Comparison of ENCODE assay signal across 10 cellular contexts in genomic region chr9:137034039-137034708, GRCh38. TPM values are rescaled to one million over a fixed set of nuclear protein-coding genes. Genes with fewer than 3 reads are reported as not detected.
DNase-seq lines count a peak whose midpoint lies in the region; ATAC-seq and TF ChIP-seq lines count a peak whose summit lies in the region.
"Had no signal": no experiment of that assay in that cellular context is flagged by ENCODE, and none has a peak within 500 bp of the region (broad histone marks: within the 10 kb centered on the region; RNA-seq: fewer than 3 reads in every experiment).

No MANE protein-coding gene starts in this region.

- no peak for DNase-seq in CD4-positive, alpha-beta memory T cell
- DNase-seq in UCSD-AML1 (lab: John Stamatoyannopoulos, UW; ENCODE audit: unreplicated experiment) (peak; percentile 47), mucosa of descending colon (peak in 2 of 3 donors; percentile 69 to 85), foreskin fibroblast (no peak), HFFc6 (no peak), NCI-H510A (lab: John Stamatoyannopoulos, UW) (no peak)

- peak overlapping the region; percentile 74 to 95 (median 80) for H3K4me3 Mint-ChIP-seq in CD4-positive, alpha-beta memory T cell
- no peak overlapping the region for H3K4me3 Mint-ChIP-seq in HFFc6

- ATAC-seq in GM21447 (IDR thresholded peaks at IDR 0.05; ENCODE audit: unreplicated experiment) (peak; percentile 2), mucosa of descending colon (peak; percentile 64)

- peak overlapping the region; percentile 80 to 93 (median 86) for H3K27ac Mint-ChIP-seq in CD4-positive, alpha-beta memory T cell
- H3K27ac Mint-ChIP-seq in HFFc6 = no peak overlapping the region

- H3K9me3 Mint-ChIP-seq in CD4-positive, alpha-beta memory T cell = no peaks in the 10 kb centered on the region
- no peaks in the 10 kb centered on the region for H3K9me3 Mint-ChIP-seq in HFFc6

- no peak for TF ChIP-seq CTCF in mucosa of descending colon (IDR thresholded peaks at IDR 0.05)
- no peak for TF ChIP-seq CTCF in foreskin fibroblast (IDR thresholded peaks at IDR 0.05; ENCODE audit: low read depth, low read length)
- no peak for TF ChIP-seq CTCF in HFFc6 (IDR thresholded peaks at IDR 0.05)

- no peaks in the 10 kb centered on the region for H3K27me3 Mint-ChIP-seq in CD4-positive, alpha-beta memory T cell
- H3K27me3 Mint-ChIP-seq in HFFc6 (ENCODE audit: insufficient read depth) = no peaks in the 10 kb centered on the region; the same call in 1 of the 2 replicates

- intact Hi-C loops in CD4-positive, alpha-beta memory T cell (cut with micrococcal nuclease) = no loop called here
- intact Hi-C loops in mucosa of descending colon (cut with DNase I, micrococcal nuclease) = loop anchor here in 1 of 2 donors (5.0 kb wide), 1 partner anchor 252 kb away; no protein-coding TSS in a partner anchor

- H3K4me1 ChIP-seq in CD4-positive, alpha-beta memory T cell (ENCODE audit: insufficient read depth, low read length) = peaks cover 60% of the 10 kb centered on the region
- peaks cover 30% of the 10 kb centered on the region for H3K4me1 ChIP-seq in mucosa of descending colon (ENCODE audit: low read depth)

- H3K36me3 ChIP-seq in CD4-positive, alpha-beta memory T cell (ENCODE audit: insufficient read depth, low read length) = no peaks in the 10 kb centered on the region
- no peaks in the 10 kb centered on the region for H3K36me3 ChIP-seq in mucosa of descending colon (ENCODE audit: low read depth)

- H3K27me3 ChIP-seq in CD4-positive, alpha-beta memory T cell (ENCODE audit: insufficient read depth, low read length) = no peaks in the 10 kb centered on the region

- peak overlapping the region; percentile 34 to 42 for H3K4me3 ChIP-seq in CD4-positive, alpha-beta memory T cell (ENCODE audit: low read length in 2 of 2)
- H3K4me3 ChIP-seq in mucosa of descending colon (no peak overlapping the region), foreskin fibroblast (ENCODE audit: low read depth in 1 of 2, low read length in 2 of 2) (no peak overlapping the region)

- H3K9me3 ChIP-seq in CD4-positive, alpha-beta memory T cell (ENCODE audit: control insufficient read depth in 1 of 2, low read length in 2 of 2) = no peaks in the 10 kb centered on the region
- H3K9me3 ChIP-seq in mucosa of descending colon = no peaks in the 10 kb centered on the region
- H3K9me3 ChIP-seq: gastroesophageal sphincter had no signal

- CTCF ChIA-PET in CD4-positive, alpha-beta memory T cell (lab: Charles Lee; ENCODE audit: partially characterized antibody) = interaction anchor here (0.6 to 4.3 kb wide), 35 partner anchors 9 to 516 kb away, joined by 3 to 84 read pairs (median 8); partner anchors contain the start of genes AJM1, C8G, CLIC3 and FBXW5

- H3K27ac ChIP-seq in CD4-positive, alpha-beta memory T cell (ENCODE audit: low read depth, low read length) = peak overlapping the region; percentile 60

- H3K36me3 Mint-ChIP-seq in CD4-positive, alpha-beta memory T cell = peaks cover 0 to 6% of the 10 kb centered on the region in 2 donors
- no peaks in the 10 kb centered on the region for H3K36me3 Mint-ChIP-seq in HFFc6 (ENCODE audit: low read depth)

- POLR2A ChIA-PET in CD4-positive, alpha-beta memory T cell (lab: Charles Lee; ENCODE audit: partially characterized antibody) = interaction anchor here (0.8 to 2.6 kb wide), 26 partner anchors 8 to 246 kb away, joined by 3 to 25 read pairs (median 6); partner anchors contain the start of genes ANAPC2, CLIC3, FBXW5 and MAN1B1

- peaks cover 25 to 54% (median 39%) of the 10 kb centered on the region in 4 donors for H3K4me1 Mint-ChIP-seq in CD4-positive, alpha-beta memory T cell
- H3K4me1 Mint-ChIP-seq in HFFc6 (ENCODE audit: low read depth) = no peaks in the 10 kb centered on the region

RNA-seq across cellular contexts. Expression of gene FUT7, which starts 2.3 kb away (rescaled TPM):
- 1 to 10 TPM; 3.4 to 4.6 TPM for total RNA-seq in CD4-positive, alpha-beta memory T cell
- polyA plus RNA-seq in CD4-positive, alpha-beta memory T cell = 10 to 100 TPM; 22.6 to 43.8 TPM
- under 1 TPM in 2 of 3 donors, not detected in 1; 0.14 to 0.27 TPM for total RNA-seq in mucosa of descending colon
- total RNA-seq in HFFc6 (2021; fragmentation: NEBNext Ultra II Directional; extraction: Animal tissue kit (Norgen Biotek cat#: 25700)) = not detected

RNA-seq across cellular contexts. Expression of gene ABCA2, which starts 6.1 kb away (rescaled TPM):
- 10 to 100 TPM; 63.8 to 68.6 TPM for total RNA-seq in CD4-positive, alpha-beta memory T cell
- 10 to 100 TPM in 1 of 2 donors, 1 to 10 TPM in 1; 2.6 to 10.8 TPM for polyA plus RNA-seq in CD4-positive, alpha-beta memory T cell
- 10 to 100 TPM; 20.1 to 77.2 (median 48.0) TPM for total RNA-seq in mucosa of descending colon
- total RNA-seq in HFFc6 (2021; fragmentation: NEBNext Ultra II Directional; extraction: Animal tissue kit (Norgen Biotek cat#: 25700)) = 10 to 100 TPM; 18.3 to 36.3 (median 23.6) TPM

RNA-seq across cellular contexts. Expression of gene NPDC1, which starts 11.8 kb away (rescaled TPM):
- 10 to 100 TPM; 20.7 to 21.4 TPM for total RNA-seq in CD4-positive, alpha-beta memory T cell
- 10 to 100 TPM; 22.8 to 32.2 TPM for polyA plus RNA-seq in CD4-positive, alpha-beta memory T cell
- total RNA-seq in mucosa of descending colon = 100 to 1,000 TPM in 1 of 3 donors, 10 to 100 TPM in 2; 78.6 to 177 (median 83.0) TPM
- total RNA-seq in HFFc6 (2021; fragmentation: NEBNext Ultra II Directional; extraction: Animal tissue kit (Norgen Biotek cat#: 25700)) = 100 to 1,000 TPM; 112 to 197 (median 119) TPM

RNA-seq across cellular contexts. Expression of gene ENTPD2, which starts 19.7 kb away (rescaled TPM):
- total RNA-seq in CD4-positive, alpha-beta memory T cell = not detected
- not detected for polyA plus RNA-seq in CD4-positive, alpha-beta memory T cell
- total RNA-seq in mucosa of descending colon = 10 to 100 TPM in 2 of 3 donors, 1 to 10 TPM in 1; 7.7 to 26.8 (median 10.7) TPM
- under 1 TPM in 3 of 6 experiments, not detected in 3; 0.12 to 0.28 (median 0.16) TPM for total RNA-seq in HFFc6 (2021; fragmentation: NEBNext Ultra II Directional; extraction: Animal tissue kit (Norgen Biotek cat#: 25700))
- total RNA-seq: T-helper 1 cell treated with Interleukin-12 subunit alpha and Interleukin-12 subunit beta and Interleukin-4 antibody, amounts not matched to agents 30 ng/mL and 1 ng/mL, for 36 hours had no signal
- polyA plus RNA-seq: neural cell had no signal

RNA-seq across cellular contexts. Expression of gene SAPCD2, which starts 36.2 kb away (rescaled TPM):
- total RNA-seq in CD4-positive, alpha-beta memory T cell = under 1 TPM; 0.09 to 0.11 TPM
- polyA plus RNA-seq in CD4-positive, alpha-beta memory T cell = under 1 TPM; 0.10 to 0.15 TPM
- 10 to 100 TPM in 1 of 3 donors, 1 to 10 TPM in 2; 2.7 to 11.2 (median 6.0) TPM for total RNA-seq in mucosa of descending colon
- total RNA-seq in HFFc6 (2021; fragmentation: NEBNext Ultra II Directional; extraction: Animal tissue kit (Norgen Biotek cat#: 25700)) = 10 to 100 TPM in 5 of 6 experiments, 1 to 10 TPM in 1; 7.7 to 14.8 (median 11.3) TPM

Comparison
In these comparisons a context has a peak if more than half of its experiments do, and no peak if none do; other contexts are left out.
1. DNase-seq: peak in UCSD-AML1 (single experiment) and mucosa of descending colon (2 of 3); none in CD4-positive, alpha-beta memory T cell (0 of 5), foreskin fibroblast (0 of 2), HFFc6 (single experiment) and NCI-H510A (single experiment).
2. H3K4me3 ChIP-seq: peak in CD4-positive, alpha-beta memory T cell (2 of 2); none in mucosa of descending colon (single experiment) and foreskin fibroblast (0 of 2).